20 cellular contexts compared by ENCODE assay signal in the genomic region with DNA sequence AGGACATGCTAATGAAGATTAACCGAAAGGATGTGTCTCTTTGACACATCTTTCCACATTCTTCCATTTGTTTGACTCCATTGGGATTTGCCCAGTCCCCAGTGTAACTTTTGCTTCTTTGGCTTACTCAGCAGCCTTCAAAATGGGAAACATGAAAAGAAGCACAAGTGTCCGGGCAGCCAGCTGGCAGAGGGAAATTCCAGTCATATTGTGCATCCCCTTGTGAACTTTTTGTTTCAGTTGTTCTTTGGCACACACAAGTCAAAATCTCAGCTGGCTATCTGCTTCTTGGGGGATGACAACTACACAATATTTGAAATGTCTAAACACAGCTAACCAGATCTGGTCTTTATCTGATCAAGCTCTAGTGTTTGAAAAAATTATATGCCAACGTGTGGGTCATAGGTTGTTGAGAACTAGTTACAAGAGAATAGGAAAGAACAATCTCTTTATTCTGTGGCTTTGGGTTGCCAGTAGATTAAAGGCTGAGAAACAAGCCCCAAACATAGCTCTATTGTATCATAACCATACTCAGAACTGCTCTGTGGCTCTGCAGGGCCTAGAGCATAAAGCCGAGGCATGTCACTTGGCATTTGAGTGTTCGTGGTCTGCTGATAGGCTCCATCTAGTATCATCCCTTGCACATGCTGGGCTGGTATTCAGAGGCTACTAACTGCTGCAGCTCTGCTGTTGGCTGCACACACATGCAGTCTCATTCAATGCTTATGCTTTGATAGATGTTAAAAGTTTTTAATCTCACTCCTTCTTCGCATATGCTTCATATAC.
DNase-seq lines count a peak whose midpoint lies in the region; ATAC-seq, FAIRE-seq and TF ChIP-seq lines count a peak whose summit lies in the region.
"Had no signal": no experiment of that assay in that cellular context is flagged by ENCODE, and none has a peak within 500 bp of the region (broad histone marks: within the 10 kb centered on the region; RNA-seq: fewer than 3 reads in every experiment).

No MANE protein-coding gene starts in this region.

- peak; percentile 9 for FAIRE-seq in keratinocyte (lab: Jason Lieb, UNC)

- H3K4me1 Mint-ChIP-seq in activated naive CD8-positive, alpha-beta T cell treated with anti-CD3 and anti-CD28 coated beads, Interleukin-2, amount 50 U/mL, for 24 hours = no peaks in the 10 kb centered on the region
- H3K4me1 Mint-ChIP-seq: activated CD4-positive, alpha-beta T cell treated with anti-CD3 and anti-CD28 coated beads, Interleukin-2, amount 10 ng/mL, durations not matched to agents 7 days and 5 days; memory B cell had no signal

- ATAC-seq in GM19324 (IDR thresholded peaks at IDR 0.05; ENCODE audit: low FRiP score, unreplicated experiment) = peak; percentile 54
- ATAC-seq in HG02973 (IDR thresholded peaks at IDR 0.05; ENCODE audit: unreplicated experiment) = no peak
- no peak for ATAC-seq in activated naive CD8-positive, alpha-beta T cell treated with anti-CD3 and anti-CD28 coated beads, Interleukin-2, amount 50 U/mL, for 24 hours
- ATAC-seq: HCT116, upper lobe of right lung had no signal

- no peak overlapping the region for H3K4me3 Mint-ChIP-seq in activated naive CD8-positive, alpha-beta T cell treated with anti-CD3 and anti-CD28 coated beads, Interleukin-2, amount 50 U/mL, for 24 hours
- H3K4me3 Mint-ChIP-seq: activated CD4-positive, alpha-beta T cell treated with anti-CD3 and anti-CD28 coated beads, Interleukin-2, amount 10 ng/mL, durations not matched to agents 7 days and 5 days; memory B cell had no signal

- H3K36me3 Mint-ChIP-seq in activated naive CD8-positive, alpha-beta T cell treated with anti-CD3 and anti-CD28 coated beads, Interleukin-2, amount 50 U/mL, for 24 hours (ENCODE audit: low read depth) = no peaks in the 10 kb centered on the region
- H3K36me3 Mint-ChIP-seq: memory B cell had no signal

- H3K27me3 ChIP-seq in keratinocyte (ENCODE audit: control insufficient read depth, extremely low read depth, insufficient read depth, low read length) = no peaks in the 10 kb centered on the region
- H3K27me3 ChIP-seq: upper lobe of right lung had no signal

- dilution Hi-C loops in keratinocyte (cut with MboI; ENCODE audit: extremely low pct_ligation_motif_present, low sequenced_read_pairs) = no loop called here

- no peak overlapping the region for H3K9ac ChIP-seq in keratinocyte (ENCODE audit: control insufficient read depth, extremely low read depth, insufficient read depth, low read length)

- no peaks in the 10 kb centered on the region for H3K79me2 ChIP-seq in keratinocyte (ENCODE audit: control insufficient read depth, insufficient read depth, low read length)

- no peak overlapping the region for H3K4me2 ChIP-seq in keratinocyte (ENCODE audit: control insufficient read depth, extremely low read depth, insufficient read depth, low read depth, low read length)

- H4K20me1 ChIP-seq in keratinocyte (ENCODE audit: control insufficient read depth, extremely low read depth, insufficient read depth, low read length) = no peaks in the 10 kb centered on the region

- H3K27ac ChIP-seq in keratinocyte (ENCODE audit: control insufficient read depth, insufficient read depth, low read length) = no peak overlapping the region
- H3K27ac ChIP-seq: coronary artery, upper lobe of right lung had no signal

- no peaks in the 10 kb centered on the region for H3K4me1 ChIP-seq in keratinocyte (ENCODE audit: control insufficient read depth, extremely low read depth, insufficient read depth, low read length)
- H3K4me1 ChIP-seq: upper lobe of right lung had no signal

- H3K27me3 Mint-ChIP-seq in activated naive CD8-positive, alpha-beta T cell treated with anti-CD3 and anti-CD28 coated beads, Interleukin-2, amount 50 U/mL, for 24 hours = peaks cover 7% of the 10 kb centered on the region

- DNase-seq in AG08395 (ENCODE audit: low spot score) = peak; percentile 10
- DNase-seq in M059J (ENCODE audit: low read depth) = peak; percentile 19
- no peak for DNase-seq in keratinocyte (ENCODE audit: low read depth, low spot score)
- no peak for DNase-seq in retina
- no peak for DNase-seq in activated naive CD8-positive, alpha-beta T cell treated with anti-CD3 and anti-CD28 coated beads, Interleukin-2, amount 50 U/mL, for 24 hours
- no peak for DNase-seq in NK-92 treated with Interleukin-12 subunit alpha and Interleukin-12 subunit beta, amount 100 ng/mL, for 24 hours (lab: John Stamatoyannopoulos, UW)
- DNase-seq: ACHN; activated CD4-positive, alpha-beta T cell treated with anti-CD3 and anti-CD28 coated beads, Interleukin-2, amount 10 ng/mL, durations not matched to agents 7 days and 5 days; amniotic stem cell; Calu3; NCI-H1417 treated with DMSO at 0.1 percent for 48 hours; NCI-H510A; posterior cingulate gyrus; RPMI8226; upper lobe of right lung had no signal

- no peak for TF ChIP-seq CTCF in keratinocyte (optimal IDR thresholded peaks at IDR 0.05 in 1 of 3, IDR thresholded peaks at IDR 0.05 in 1 of 3, conservative IDR thresholded peaks at IDR 0.05 in 1 of 3; ENCODE audit: extremely low read depth in 1 of 3, insufficient read depth in 2 of 3, low read length in 3 of 3)

- H3K36me3 ChIP-seq in keratinocyte (ENCODE audit: control insufficient read depth in 2 of 2, extremely low read depth in 1 of 2, insufficient read depth in 2 of 2, low read length in 2 of 2) = no peaks in the 10 kb centered on the region
- H3K36me3 ChIP-seq: upper lobe of right lung had no signal

- no peak overlapping the region for H2AFZ ChIP-seq in keratinocyte (ENCODE audit: control insufficient read depth, low read length)

- H3K4me3 ChIP-seq in keratinocyte (ENCODE audit: control insufficient read depth in 2 of 3, extremely low read depth in 1 of 3, insufficient read depth in 2 of 3, low read depth in 1 of 3, low read length in 3 of 3) = no peak overlapping the region
- H3K4me3 ChIP-seq: coronary artery, upper lobe of right lung had no signal

- no peaks in the 10 kb centered on the region for H3K9me1 ChIP-seq in keratinocyte (ENCODE audit: control insufficient read depth, extremely low read depth, insufficient read depth, low read length)

- no peaks in the 10 kb centered on the region for H3K9me3 Mint-ChIP-seq in activated naive CD8-positive, alpha-beta T cell treated with anti-CD3 and anti-CD28 coated beads, Interleukin-2, amount 50 U/mL, for 24 hours
- H3K9me3 Mint-ChIP-seq: activated CD4-positive, alpha-beta T cell treated with anti-CD3 and anti-CD28 coated beads, Interleukin-2, amount 10 ng/mL, durations not matched to agents 7 days and 5 days; memory B cell had no signal

- H3K27ac Mint-ChIP-seq in activated naive CD8-positive, alpha-beta T cell treated with anti-CD3 and anti-CD28 coated beads, Interleukin-2, amount 50 U/mL, for 24 hours = no peak overlapping the region
- H3K27ac Mint-ChIP-seq: activated CD4-positive, alpha-beta T cell treated with anti-CD3 and anti-CD28 coated beads, Interleukin-2, amount 10 ng/mL, durations not matched to agents 7 days and 5 days; memory B cell had no signal

- no peaks in the 10 kb centered on the region for H3K9me3 ChIP-seq in keratinocyte (ENCODE audit: control insufficient read depth, low read depth, low read length)
- H3K9me3 ChIP-seq: upper lobe of right lung had no signal

Comparison
In these comparisons a context has a peak if more than half of its experiments do, and no peak if none do; other contexts are left out.
1. DNase-seq: peak in AG08395 (single experiment) and M059J (single experiment); none in keratinocyte (single experiment), retina (single experiment), activated naive CD8-positive, alpha-beta T cell treated with anti-CD3 and anti-CD28 coated beads, Interleukin-2, amount 50 U/mL, for 24 hours (single experiment) and NK-92 treated with Interleukin-12 subunit alpha and Interleukin-12 subunit beta, amount 100 ng/mL, for 24 hours (single experiment).